In genomic region chr9:4864234-4864661, GRCh38 we compare ENCODE assay signal across 1 cellular context.
A peak's percentile ranks its signal among the peaks of the same experiment; 100 is the strongest.
TF ChIP-seq lines count a peak whose summit lies in the region.

No MANE protein-coding gene starts in this region.

TF ChIP-seq in K562, 482 proteins besides CTCF, POLR2A, EP300 and RAD21 (continued from another document):
- no peak for TF ChIP-seq PBX2 (CRISPR knock-in tag; IDR thresholded peaks at IDR 0.05; ENCODE audit: low read depth)
- 0 out of 2 replicates have a peak, but pooled peaks have one; percentile 18 for TF ChIP-seq PBX2 (tag; conservative IDR thresholded peaks at IDR 0.05; ENCODE audit: low read depth)
- TF ChIP-seq EP400 (IDR thresholded peaks at IDR 0.05) = no peak
- TF ChIP-seq CREB3 (tag; conservative IDR thresholded peaks at IDR 0.05; ENCODE audit: low read depth) = peak; percentile 73
- TF ChIP-seq EZH2 (IDR thresholded peaks at IDR 0.05; ENCODE audit: borderline replicate concordance, low read depth, low read length) = no peak
- TF ChIP-seq ZNF589 (CRISPR knock-in tag; IDR thresholded peaks at IDR 0.05; ENCODE audit: low read depth) = 0 out of 2 replicates have a peak, but pooled peaks have one; percentile 33
- no peak for TF ChIP-seq TAF9B (IDR thresholded peaks at IDR 0.05; ENCODE audit: partially characterized antibody)
- 0 out of 2 replicates have a peak, but pooled peaks have one; percentile 12 for TF ChIP-seq HSF4 (CRISPR knock-in tag; IDR thresholded peaks at IDR 0.05; ENCODE audit: borderline replicate concordance)
- peak; percentile 74 for TF ChIP-seq ZNF592 (IDR thresholded peaks at IDR 0.05)
- TF ChIP-seq PTRF (tag; IDR thresholded peaks at IDR 0.05) = peak; percentile 48; the same call in 1 of the 2 replicates
- TF ChIP-seq SPI1 (IDR thresholded peaks at IDR 0.05; ENCODE audit: borderline replicate concordance, low read depth, low read length) = no peak
- TF ChIP-seq NR2C1 (IDR thresholded peaks at IDR 0.05) = no peak
- TF ChIP-seq NR2C1 (tag; IDR thresholded peaks at IDR 0.05) = peak; percentile 39
- no peak for TF ChIP-seq ELF2 (CRISPR knock-in tag; IDR thresholded peaks at IDR 0.05)
- TF ChIP-seq ZNF311 (CRISPR knock-in tag; IDR thresholded peaks at IDR 0.05) = peak; percentile 59; the same call in 1 of the 2 replicates
- TF ChIP-seq RFX7 (CRISPR knock-in tag; IDR thresholded peaks at IDR 0.05) = no peak
- TF ChIP-seq ATF1 (CRISPR knock-in tag; IDR thresholded peaks at IDR 0.05) = no peak
- TF ChIP-seq ATF1 (tag; IDR thresholded peaks at IDR 0.05) = peak; percentile 61
- TF ChIP-seq CREM (IDR thresholded peaks at IDR 0.05; ENCODE audit: low read depth) = peak; percentile 44; the same call in 1 of the 2 replicates
- 0 out of 2 replicates have a peak, but pooled peaks have one; percentile 9 for TF ChIP-seq POLR2AphosphoS5 (IDR thresholded peaks at IDR 0.05; ENCODE audit: control insufficient read depth, insufficient read depth, low read depth, low read length)
- TF ChIP-seq SMAD4 (CRISPR knock-in tag; conservative IDR thresholded peaks at IDR 0.05) = 0 out of 2 replicates have a peak, but pooled peaks have one; percentile 28
- TF ChIP-seq PML (IDR thresholded peaks at IDR 0.05; ENCODE audit: low read length) = no peak
- TF ChIP-seq ZNF395 (CRISPR knock-in tag; IDR thresholded peaks at IDR 0.05) = 0 out of 2 replicates have a peak, but pooled peaks have one; percentile 24
- no peak for TF ChIP-seq NR4A1 (CRISPR knock-in tag; IDR thresholded peaks at IDR 0.05)
- peak; percentile 80; the same call in 1 of the 2 replicates for TF ChIP-seq NR4A1 (tag; IDR thresholded peaks at IDR 0.05)
- peak; percentile 18; the same call in 1 of the 2 replicates for TF ChIP-seq SOX6 (IDR thresholded peaks at IDR 0.05)
- peak; percentile 30; the same call in 1 of the 2 replicates for TF ChIP-seq PKNOX1 (IDR thresholded peaks at IDR 0.05)
- TF ChIP-seq UBTF (IDR thresholded peaks at IDR 0.05; ENCODE audit: borderline replicate concordance in 1 of 2, low read depth in 2 of 2, low read length in 2 of 2) = no peak
- TF ChIP-seq DMBX1 (CRISPR knock-in tag; IDR thresholded peaks at IDR 0.05; ENCODE audit: borderline replicate concordance) = peak; percentile 52; the same call in 1 of the 2 replicates
- peak; percentile 35; the same call in 1 of the 2 replicates for TF ChIP-seq CXXC5 (CRISPR knock-in tag; IDR thresholded peaks at IDR 0.05)
- TF ChIP-seq ID3 (CRISPR knock-in tag; IDR thresholded peaks at IDR 0.05) = no peak
- TF ChIP-seq ID3 (tag; IDR thresholded peaks at IDR 0.05) = 0 out of 2 replicates have a peak, but pooled peaks have one; percentile 53
- TF ChIP-seq ZBTB43 (CRISPR knock-in tag; IDR thresholded peaks at IDR 0.05) = no peak
- TF ChIP-seq FOXA1 (IDR thresholded peaks at IDR 0.05; ENCODE audit: borderline replicate concordance) = no peak
